ENCODE assay signal across 8 cellular contexts in the genomic region with DNA sequence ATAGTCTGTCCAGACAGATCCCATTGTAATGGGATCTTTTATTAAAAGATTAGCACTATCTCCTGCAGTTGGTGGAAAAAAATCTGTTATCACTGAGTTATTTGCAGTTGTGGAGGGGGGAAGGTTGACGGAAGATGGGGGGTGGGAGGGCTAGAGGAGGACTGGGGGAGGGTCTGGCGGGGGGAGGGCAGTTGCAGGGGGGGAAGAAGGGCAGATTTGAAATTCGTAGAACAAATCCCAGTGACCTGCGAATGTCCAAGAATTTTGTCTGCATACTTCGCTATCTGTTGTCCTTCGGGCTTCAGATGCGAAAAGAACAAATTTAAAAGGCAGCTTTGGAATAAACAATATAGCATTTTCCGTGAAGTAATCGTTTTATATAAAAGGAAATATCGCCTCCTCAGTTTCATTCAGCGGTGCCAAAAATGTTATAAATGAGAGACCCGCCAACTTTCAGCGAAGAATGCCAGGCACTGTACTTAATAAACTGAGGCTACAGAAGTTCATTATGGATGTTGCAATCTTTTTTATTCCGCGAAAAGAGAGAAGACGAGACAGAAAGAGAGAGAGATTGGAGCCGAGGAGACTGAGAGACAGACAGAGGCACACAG. TPM values are rescaled to one million over a fixed set of nuclear protein-coding genes. Genes with fewer than 3 reads are reported as not detected.
A peak's percentile ranks its signal among the peaks of the same experiment; 100 is the strongest.
DNase-seq lines count a peak whose midpoint lies in the region; ATAC-seq, FAIRE-seq and TF ChIP-seq lines count a peak whose summit lies in the region.

No MANE protein-coding gene starts in this region.

- H3K4me3 ChIP-seq in keratinocyte (ENCODE audit: control insufficient read depth in 2 of 3, extremely low read depth in 1 of 3, insufficient read depth in 2 of 3, low read depth in 1 of 3, low read length in 3 of 3) (peak overlapping the region; percentile 54 to 100 (median 84)), tibial nerve (peak overlapping the region; percentile 33 to 88 (median 72))

- peaks cover 2% of the 10 kb centered on the region for H4K20me1 ChIP-seq in keratinocyte (ENCODE audit: control insufficient read depth, extremely low read depth, insufficient read depth, low read length)

- no peak for ATAC-seq in GM18502 (IDR thresholded peaks at IDR 0.05; ENCODE audit: poor library complexity, unreplicated experiment)
- ATAC-seq in HG02763 (IDR thresholded peaks at IDR 0.05; ENCODE audit: unreplicated experiment): no peak

- peaks cover 39% of the 10 kb centered on the region for H3K4me1 Mint-ChIP-seq in activated T-cell treated with anti-CD3 and anti-CD28 coated beads, Interleukin-2, amount 50 U/mL, for 24 hours (ENCODE audit: low read depth)
- H3K4me1 Mint-ChIP-seq in activated T-helper 1 cell treated with anti-CD3 and anti-CD28 coated beads, Interleukin-12 subunit alpha, Interleukin-12 subunit beta, Interleukin-2, Interleukin-4 antibody, amounts not matched to agents 30 ng/mL and 10 ng/mL and 1 ng/mL, durations not matched to agents 14 hours and 24 hours and 36 hours (ENCODE audit: low read depth): peaks cover 44% of the 10 kb centered on the region

- H3K27me3 ChIP-seq in keratinocyte (ENCODE audit: control insufficient read depth, extremely low read depth, insufficient read depth, low read length) (no peaks in the 10 kb centered on the region), tibial nerve (no peaks in the 10 kb centered on the region)

- peak overlapping the region; percentile 47 for H2AFZ ChIP-seq in keratinocyte (ENCODE audit: control insufficient read depth, low read length)

- H3K9ac ChIP-seq in keratinocyte (ENCODE audit: control insufficient read depth, extremely low read depth, insufficient read depth, low read length): peak overlapping the region; percentile 99

- no peaks in the 10 kb centered on the region for H3K36me3 Mint-ChIP-seq in activated T-cell treated with anti-CD3 and anti-CD28 coated beads, Interleukin-2, amount 50 U/mL, for 24 hours (ENCODE audit: low read depth)
- peaks cover 3% of the 10 kb centered on the region for H3K36me3 Mint-ChIP-seq in activated T-helper 1 cell treated with anti-CD3 and anti-CD28 coated beads, Interleukin-12 subunit alpha, Interleukin-12 subunit beta, Interleukin-2, Interleukin-4 antibody, amounts not matched to agents 30 ng/mL and 10 ng/mL and 1 ng/mL, durations not matched to agents 14 hours and 24 hours and 36 hours (ENCODE audit: low read depth)

- dilution Hi-C loops in keratinocyte (cut with MboI; ENCODE audit: extremely low pct_ligation_motif_present, low sequenced_read_pairs): no loop called here

- H3K36me3 ChIP-seq in keratinocyte (ENCODE audit: control insufficient read depth in 2 of 2, extremely low read depth in 1 of 2, insufficient read depth in 2 of 2, low read length in 2 of 2) (peaks cover 8 to 18% of the 10 kb centered on the region in 2 experiments), tibial nerve (no peaks in the 10 kb centered on the region)

- H3K27me3 Mint-ChIP-seq in activated T-cell treated with anti-CD3 and anti-CD28 coated beads, Interleukin-2, amount 50 U/mL, for 24 hours: peaks cover 77% of the 10 kb centered on the region
- peaks cover 59% of the 10 kb centered on the region for H3K27me3 Mint-ChIP-seq in activated T-helper 1 cell treated with anti-CD3 and anti-CD28 coated beads, Interleukin-12 subunit alpha, Interleukin-12 subunit beta, Interleukin-2, Interleukin-4 antibody, amounts not matched to agents 30 ng/mL and 10 ng/mL and 1 ng/mL, durations not matched to agents 14 hours and 24 hours and 36 hours (ENCODE audit: insufficient read depth)

- no peak for FAIRE-seq in keratinocyte (lab: Jason Lieb, UNC)

- TF ChIP-seq CTCF in keratinocyte (optimal IDR thresholded peaks at IDR 0.05 in 1 of 3, IDR thresholded peaks at IDR 0.05 in 1 of 3, conservative IDR thresholded peaks at IDR 0.05 in 1 of 3; ENCODE audit: extremely low read depth in 1 of 3, insufficient read depth in 2 of 3, low read length in 3 of 3): no peak
- TF ChIP-seq CTCF in tibial nerve (IDR thresholded peaks at IDR 0.05): no peak

- TF ChIP-seq EP300 in tibial nerve (IDR thresholded peaks at IDR 0.05): no peak

- peaks cover 31% of the 10 kb centered on the region for H3K79me2 ChIP-seq in keratinocyte (ENCODE audit: control insufficient read depth, insufficient read depth, low read length)

- H3K9me1 ChIP-seq in keratinocyte (ENCODE audit: control insufficient read depth, extremely low read depth, insufficient read depth, low read length): no peaks in the 10 kb centered on the region

- 1% methylated on average over 17 of the region's 17 CpGs for WGBS in tibial nerve, 2 donors

- DNase-seq in activated T-cell treated with anti-CD3 and anti-CD28 coated beads, Interleukin-2, amount 50 U/mL, for 24 hours: no peak
- no peak for DNase-seq in activated T-cell treated with anti-CD3 and anti-CD28 coated beads, Interleukin-2, amount 50 U/mL, for 1 hour
- DNase-seq in activated T-helper 1 cell treated with anti-CD3 and anti-CD28 coated beads, Interleukin-12 subunit alpha, Interleukin-12 subunit beta, Interleukin-2, Interleukin-4 antibody, amounts not matched to agents 30 ng/mL and 10 ng/mL and 1 ng/mL, durations not matched to agents 14 hours and 24 hours and 36 hours (ENCODE audit: low spot score): no peak
- DNase-seq in keratinocyte (ENCODE audit: low read depth, low spot score) (no peak), tibial nerve (ENCODE audit: low spot score in 2 of 2) (no peak), cortex of kidney (lab: John Stamatoyannopoulos, UW) (no peak)

- H3K9me3 ChIP-seq in keratinocyte (ENCODE audit: control insufficient read depth, low read depth, low read length) (no peaks in the 10 kb centered on the region), tibial nerve (no peaks in the 10 kb centered on the region)

- H3K4me3 Mint-ChIP-seq in activated T-cell treated with anti-CD3 and anti-CD28 coated beads, Interleukin-2, amount 50 U/mL, for 24 hours: peak overlapping the region; percentile 81
- H3K4me3 Mint-ChIP-seq in activated T-helper 1 cell treated with anti-CD3 and anti-CD28 coated beads, Interleukin-12 subunit alpha, Interleukin-12 subunit beta, Interleukin-2, Interleukin-4 antibody, amounts not matched to agents 30 ng/mL and 10 ng/mL and 1 ng/mL, durations not matched to agents 14 hours and 24 hours and 36 hours: peak overlapping the region; percentile 86

- peaks cover 13% of the 10 kb centered on the region for H3K4me1 ChIP-seq in keratinocyte (ENCODE audit: control insufficient read depth, extremely low read depth, insufficient read depth, low read length)
- peaks cover 0 to 50% (median 4%) of the 10 kb centered on the region in 4 donors for H3K4me1 ChIP-seq in tibial nerve

- H3K27ac ChIP-seq in keratinocyte (ENCODE audit: control insufficient read depth, insufficient read depth, low read length): peak overlapping the region; percentile 97
- H3K27ac ChIP-seq in tibial nerve: peak overlapping the region; percentile 24 to 90 (median 74)

- H3K9me3 Mint-ChIP-seq in activated T-cell treated with anti-CD3 and anti-CD28 coated beads, Interleukin-2, amount 50 U/mL, for 24 hours: no peaks in the 10 kb centered on the region
- H3K9me3 Mint-ChIP-seq in activated T-helper 1 cell treated with anti-CD3 and anti-CD28 coated beads, Interleukin-12 subunit alpha, Interleukin-12 subunit beta, Interleukin-2, Interleukin-4 antibody, amounts not matched to agents 30 ng/mL and 10 ng/mL and 1 ng/mL, durations not matched to agents 14 hours and 24 hours and 36 hours: no peaks in the 10 kb centered on the region

- intact Hi-C loops in activated T-helper 1 cell treated with anti-CD3 and anti-CD28 coated beads, Interleukin-12 subunit alpha, Interleukin-12 subunit beta, Interleukin-2, Interleukin-4 antibody, amounts not matched to agents 30 ng/mL and 10 ng/mL and 1 ng/mL, durations not matched to agents 14 hours and 24 hours and 36 hours (cut with micrococcal nuclease): loop anchor here (2.0 kb wide), 1 partner anchor 740 kb away; no protein-coding TSS in a partner anchor

- no peak overlapping the region for H3K27ac Mint-ChIP-seq in activated T-cell treated with anti-CD3 and anti-CD28 coated beads, Interleukin-2, amount 50 U/mL, for 24 hours
- peak overlapping the region; percentile 33 for H3K27ac Mint-ChIP-seq in activated T-helper 1 cell treated with anti-CD3 and anti-CD28 coated beads, Interleukin-12 subunit alpha, Interleukin-12 subunit beta, Interleukin-2, Interleukin-4 antibody, amounts not matched to agents 30 ng/mL and 10 ng/mL and 1 ng/mL, durations not matched to agents 14 hours and 24 hours and 36 hours

- no peak for TF ChIP-seq POLR2A in tibial nerve (IDR thresholded peaks at IDR 0.05)

- peak overlapping the region; percentile 85 for H3K4me2 ChIP-seq in keratinocyte (ENCODE audit: control insufficient read depth, extremely low read depth, insufficient read depth, low read depth, low read length)

RNA-seq across cellular contexts. Expression of a gene that starts 1.3 kb away (rescaled TPM):
- total RNA-seq in activated T-helper 1 cell treated with anti-CD3 and anti-CD28 coated beads, Interleukin-12 subunit alpha, Interleukin-12 subunit beta, Interleukin-2, Interleukin-4 antibody, amounts not matched to agents 30 ng/mL and 10 ng/mL and 1 ng/mL, durations not matched to agents 14 hours and 24 hours and 36 hours: 0.17 and 0.31 TPM in 2 replicates
- 139 to 557 TPM (median 276 TPM) in 3 replicates for polyA plus RNA-seq in keratinocyte
- polyA plus RNA-seq in keratinocyte (2011; ENCODE audit: low read depth): 77.5 TPM
- 105 and 118 TPM in 2 replicates for polyA plus RNA-seq in keratinocyte (2011; cell fraction: cytosol; rRNA removed)
- polyA plus RNA-seq in keratinocyte (2011; cell fraction: nucleus; rRNA removed): 265 and 297 TPM in 2 replicates
- polyA plus RNA-seq in keratinocyte (2012; ENCODE audit: low replicate concordance): 81.9 and 365 TPM in 2 replicates
- polyA minus RNA-seq in keratinocyte: 59.5 to 152 TPM (median 143 TPM) in 3 replicates
- polyA minus RNA-seq in keratinocyte (2011; cell fraction: cytosol; rRNA and poly(A)+ RNA removed): 65.6 TPM
- 71.0 and 123 TPM in 2 replicates for polyA minus RNA-seq in keratinocyte (2011; cell fraction: nucleus; rRNA and poly(A)+ RNA removed)
- 10 to 100 TPM in 3 of 4 donors, 1 to 10 TPM in 1; 1.8 to 27.3 (median 12.9) TPM for total RNA-seq in tibial nerve
